Comparison of ENCODE assay signal across 7 cellular contexts in genomic region chr17:18497044-18497443, GRCh38. TPM values are rescaled to one million over a fixed set of nuclear protein-coding genes. Genes with fewer than 3 reads are reported as not detected.
"Had no signal": no experiment of that assay in that cellular context is flagged by ENCODE, and none has a peak within 500 bp of the region (broad histone marks: within the 10 kb centered on the region; RNA-seq: fewer than 3 reads in every experiment).

No MANE protein-coding gene starts in this region.

RNA-seq across cellular contexts. Expression of gene LGALS9C, which starts 20.5 kb away (rescaled TPM):
- total RNA-seq: activated CD4-positive, alpha-beta T cell treated with anti-CD3 and anti-CD28 coated beads for 36 hours; ascending aorta; myocyte; omental fat pad; T-helper 17 cell; thoracic aorta; ureter had no signal
